21 cellular contexts compared by ENCODE assay signal in the genomic region with DNA sequence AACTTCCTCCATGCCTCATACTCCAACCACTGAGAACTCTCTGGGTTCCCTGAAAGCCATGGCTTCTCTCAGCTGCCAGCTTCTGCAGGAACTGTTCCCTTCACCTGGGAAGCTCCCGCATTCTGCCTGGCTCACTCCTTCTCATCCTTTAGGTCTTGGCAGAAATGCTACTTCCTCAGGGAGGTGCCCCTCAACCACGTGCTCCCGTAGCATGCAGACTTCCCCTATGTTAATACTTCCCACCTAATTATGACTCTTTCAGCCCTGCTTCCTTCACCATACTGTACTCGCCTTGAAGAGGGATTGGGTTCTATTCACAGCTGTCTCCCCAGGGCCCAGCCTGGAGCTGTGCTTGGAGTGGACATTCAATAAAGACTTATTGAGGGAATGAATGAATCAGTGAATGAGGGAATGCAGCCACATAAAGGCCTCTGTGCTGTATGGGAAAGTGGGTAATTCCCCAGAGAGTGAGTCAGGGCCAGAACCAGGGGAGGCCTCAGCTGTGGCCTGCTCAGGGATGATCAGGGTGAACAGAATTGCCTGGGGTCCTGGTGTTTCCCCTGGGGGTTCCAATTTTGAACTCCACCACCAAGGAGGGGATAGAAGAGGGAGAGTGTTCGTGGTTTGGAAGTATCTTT. TPM values are rescaled to one million over a fixed set of nuclear protein-coding genes. Genes with fewer than 3 reads are reported as not detected.
A peak's percentile ranks its signal among the peaks of the same experiment; 100 is the strongest.
DNase-seq lines count a peak whose midpoint lies in the region; ATAC-seq lines count a peak whose summit lies in the region.
"Had no signal": no experiment of that assay in that cellular context is flagged by ENCODE, and none has a peak within 500 bp of the region (broad histone marks: within the 10 kb centered on the region; RNA-seq: fewer than 3 reads in every experiment).

No MANE protein-coding gene starts in this region.

- CTCF ChIA-PET in naive thymus-derived CD4-positive, alpha-beta T cell (lab: Charles Lee), result no interaction called here

- no peak overlapping the region for H3K27ac ChIP-seq in GM23248
- H3K27ac ChIP-seq in naive thymus-derived CD4-positive, alpha-beta T cell (ENCODE audit: low read depth, low read length), result no peak overlapping the region

- H3K4me1 Mint-ChIP-seq in activated T-helper 17 cell treated with anti-CD3 and anti-CD28 coated beads, Interleukin-2, amount 50 U/mL, for 72 hours, result no peaks in the 10 kb centered on the region
- H3K4me1 Mint-ChIP-seq in naive thymus-derived CD4-positive, alpha-beta T cell, result no peaks in the 10 kb centered on the region

- no peaks in the 10 kb centered on the region for H4K20me1 ChIP-seq in GM23248 (ENCODE audit: insufficient read depth)

- no peaks in the 10 kb centered on the region for H3K9me2 ChIP-seq in GM23248 (ENCODE audit: insufficient read depth)

- in situ Hi-C loops in GM23248 (cut with MboI), result no loop called here

- no peak overlapping the region for H3K4me3 Mint-ChIP-seq in activated T-helper 17 cell treated with anti-CD3 and anti-CD28 coated beads, Interleukin-2, amount 50 U/mL, for 72 hours
- no peak overlapping the region for H3K4me3 Mint-ChIP-seq in naive thymus-derived CD4-positive, alpha-beta T cell
- H3K4me3 Mint-ChIP-seq: CD4-positive, alpha-beta T cell had no signal

- H3K9ac ChIP-seq in GM23248, result no peak overlapping the region

- intact Hi-C loops in naive thymus-derived CD4-positive, alpha-beta T cell (cut with micrococcal nuclease), result no loop called here
- intact Hi-C loops in Right ventricle myocardium inferior (cut with DNase I), result no loop called here

- no peak overlapping the region for H3K4me2 ChIP-seq in GM23248 (ENCODE audit: unreplicated experiment)

- H3K36me3 Mint-ChIP-seq in activated T-helper 17 cell treated with anti-CD3 and anti-CD28 coated beads, Interleukin-2, amount 50 U/mL, for 72 hours (ENCODE audit: low read depth), result no peaks in the 10 kb centered on the region
- no peaks in the 10 kb centered on the region for H3K36me3 Mint-ChIP-seq in naive thymus-derived CD4-positive, alpha-beta T cell

- H3K79me2 ChIP-seq in GM23248 (ENCODE audit: insufficient read depth), result no peaks in the 10 kb centered on the region

- no peaks in the 10 kb centered on the region for H3K9me3 Mint-ChIP-seq in activated T-helper 17 cell treated with anti-CD3 and anti-CD28 coated beads, Interleukin-2, amount 50 U/mL, for 72 hours
- H3K9me3 Mint-ChIP-seq in naive thymus-derived CD4-positive, alpha-beta T cell, result peaks cover 0 to 1% (median 0%) of the 10 kb centered on the region in 11 donors
- H3K9me3 Mint-ChIP-seq: CD4-positive, alpha-beta T cell had no signal

- peak; percentile 91 for DNase-seq in COLO829 (ENCODE audit: low spot score)
- peak; percentile 30 for DNase-seq in GM23248
- DNase-seq in naive thymus-derived CD4-positive, alpha-beta T cell, result no peak
- no peak for DNase-seq in dermis blood vessel endothelial cell
- DNase-seq in Right ventricle myocardium inferior (ENCODE audit: missing footprints), result no peak
- DNase-seq: CD4-positive, alpha-beta T cell; DND-41; Karpas-422; NCI-H1417; NCI-H1694 treated with DMSO at 0.1 percent for 48 hours; NCI-H2081 treated with DMSO at 0.1 percent for 48 hours; NCI-H2171 treated with DMSO at 0.1 percent for 48 hours; NCI-H446; NCI-H526 treated with DMSO at 0.1 percent for 48 hours; OCI-M1; SHP77 treated with DMSO at 0.1 percent for 48 hours had no signal

- ATAC-seq in activated T-helper 17 cell treated with anti-CD3 and anti-CD28 coated beads, Interleukin-2, amount 50 U/mL, for 72 hours (replicated peaks), result peak; percentile 75
- ATAC-seq in naive thymus-derived CD4-positive, alpha-beta T cell, result peak; percentile 26
- no peak for ATAC-seq in Right ventricle myocardium inferior
- no peak for ATAC-seq in HG02938 (IDR thresholded peaks at IDR 0.05; ENCODE audit: unreplicated experiment)
- ATAC-seq: HCT116, SK-N-SH treated with all-trans-retinoic acid at 6 μM for 48 hours had no signal

- H3K4me1 ChIP-seq in GM23248 (ENCODE audit: insufficient read depth), result no peaks in the 10 kb centered on the region
- no peaks in the 10 kb centered on the region for H3K4me1 ChIP-seq in naive thymus-derived CD4-positive, alpha-beta T cell (ENCODE audit: control insufficient read depth in 2 of 2, insufficient read depth in 2 of 2, low read length in 2 of 2)

- no peak overlapping the region for H3K27ac Mint-ChIP-seq in activated T-helper 17 cell treated with anti-CD3 and anti-CD28 coated beads, Interleukin-2, amount 50 U/mL, for 72 hours
- no peak overlapping the region for H3K27ac Mint-ChIP-seq in naive thymus-derived CD4-positive, alpha-beta T cell
- H3K27ac Mint-ChIP-seq: CD4-positive, alpha-beta T cell had no signal

- no peak overlapping the region for H2AFZ ChIP-seq in GM23248

- POLR2A ChIA-PET in naive thymus-derived CD4-positive, alpha-beta T cell (lab: Charles Lee), result no interaction called here

- whole genome bisulfite sequencing in GM23248 (ENCODE audit: low coverage in 1 of 2, low lambda C conversion rate in 2 of 2, missing lambda C conversion rate in 2 of 2), 2 experiments, result 61 to 75% methylated on average over 5 of the region's 5 CpGs

- H3F3A ChIP-seq in GM23248 (ENCODE audit: insufficient read depth), result no peaks in the 10 kb centered on the region

- H3K27me3 ChIP-seq in GM23248 (replicated peaks; ENCODE audit: insufficient read depth), result peaks cover 9% of the 10 kb centered on the region
- no peaks in the 10 kb centered on the region for H3K27me3 ChIP-seq in naive thymus-derived CD4-positive, alpha-beta T cell (ENCODE audit: control insufficient read depth in 2 of 2, insufficient read depth in 2 of 2, low read length in 2 of 2)

- H3K36me3 ChIP-seq in GM23248 (ENCODE audit: low read depth), result no peaks in the 10 kb centered on the region
- no peaks in the 10 kb centered on the region for H3K36me3 ChIP-seq in naive thymus-derived CD4-positive, alpha-beta T cell (ENCODE audit: control insufficient read depth in 2 of 3, insufficient read depth in 3 of 3, low read length in 3 of 3)

- H3K4me3 ChIP-seq in GM23248, result no peak overlapping the region
- no peak overlapping the region for H3K4me3 ChIP-seq in naive thymus-derived CD4-positive, alpha-beta T cell (ENCODE audit: low read length)

- H3K9me3 ChIP-seq in GM23248 (ENCODE audit: low read depth), result no peaks in the 10 kb centered on the region
- H3K9me3 ChIP-seq in naive thymus-derived CD4-positive, alpha-beta T cell (ENCODE audit: control insufficient read depth in 2 of 3, low read length in 3 of 3), result no peaks in the 10 kb centered on the region

- peaks cover 11% of the 10 kb centered on the region for H3K27me3 Mint-ChIP-seq in activated T-helper 17 cell treated with anti-CD3 and anti-CD28 coated beads, Interleukin-2, amount 50 U/mL, for 72 hours
- peaks cover 21 to 42% (median 25%) of the 10 kb centered on the region in 5 donors for H3K27me3 Mint-ChIP-seq in naive thymus-derived CD4-positive, alpha-beta T cell

RNA-seq across cellular contexts. Expression of a gene that starts 14.4 kb away (rescaled TPM):
- total RNA-seq in GM23248 (2014; rRNA removed; shearing (Covaris generic)), result 0.22 TPM in 1 of 2 replicates, not detected in the other
- polyA plus RNA-seq in GM23248 (2016; fragmentation: Nextera tagmentation; extraction: Ambion mirVana), result 0.09 and 0.13 TPM in 2 replicates
- not detected for total RNA-seq in activated T-helper 17 cell treated with anti-CD3 and anti-CD28 coated beads, Interleukin-2, amount 50 U/mL, for 72 hours
- total RNA-seq in naive thymus-derived CD4-positive, alpha-beta T cell, result not detected
- not detected for polyA plus RNA-seq in naive thymus-derived CD4-positive, alpha-beta T cell
- total RNA-seq in dermis blood vessel endothelial cell (2.9 and 9.3 TPM in 2 replicates), Right ventricle myocardium inferior (82.9 TPM)
- total RNA-seq: CD4-positive, alpha-beta T cell; G401 had no signal

RNA-seq across cellular contexts. Expression of a gene that starts 54.6 kb away (rescaled TPM):
- total RNA-seq in GM23248 (2014; rRNA removed; shearing (Covaris generic)), result 7.5 and 9.7 TPM in 2 replicates
- polyA plus RNA-seq in GM23248 (2016; fragmentation: Nextera tagmentation; extraction: Ambion mirVana), result 19.9 and 23.6 TPM in 2 replicates
- total RNA-seq in activated T-helper 17 cell treated with anti-CD3 and anti-CD28 coated beads, Interleukin-2, amount 50 U/mL, for 72 hours, result not detected
- total RNA-seq in naive thymus-derived CD4-positive, alpha-beta T cell, result not detected
- not detected for polyA plus RNA-seq in naive thymus-derived CD4-positive, alpha-beta T cell
- total RNA-seq in dermis blood vessel endothelial cell (0.70 and 1.5 TPM in 2 replicates), Right ventricle myocardium inferior (33.4 TPM)
- total RNA-seq: CD4-positive, alpha-beta T cell had no signal

Comparison
In these comparisons a context has a peak if more than half of its experiments do, and no peak if none do; other contexts are left out.
1. DNase-seq: peak in COLO829 (single experiment) and GM23248 (single experiment); none in naive thymus-derived CD4-positive, alpha-beta T cell (0 of 9), dermis blood vessel endothelial cell (single experiment) and Right ventricle myocardium inferior (single experiment).
2. ATAC-seq: peak in activated T-helper 17 cell treated with anti-CD3 and anti-CD28 coated beads, Interleukin-2, amount 50 U/mL, for 72 hours (single experiment) and naive thymus-derived CD4-positive, alpha-beta T cell (single experiment); none in Right ventricle myocardium inferior (single experiment) and HG02938 (single experiment).